In the genomic region with DNA sequence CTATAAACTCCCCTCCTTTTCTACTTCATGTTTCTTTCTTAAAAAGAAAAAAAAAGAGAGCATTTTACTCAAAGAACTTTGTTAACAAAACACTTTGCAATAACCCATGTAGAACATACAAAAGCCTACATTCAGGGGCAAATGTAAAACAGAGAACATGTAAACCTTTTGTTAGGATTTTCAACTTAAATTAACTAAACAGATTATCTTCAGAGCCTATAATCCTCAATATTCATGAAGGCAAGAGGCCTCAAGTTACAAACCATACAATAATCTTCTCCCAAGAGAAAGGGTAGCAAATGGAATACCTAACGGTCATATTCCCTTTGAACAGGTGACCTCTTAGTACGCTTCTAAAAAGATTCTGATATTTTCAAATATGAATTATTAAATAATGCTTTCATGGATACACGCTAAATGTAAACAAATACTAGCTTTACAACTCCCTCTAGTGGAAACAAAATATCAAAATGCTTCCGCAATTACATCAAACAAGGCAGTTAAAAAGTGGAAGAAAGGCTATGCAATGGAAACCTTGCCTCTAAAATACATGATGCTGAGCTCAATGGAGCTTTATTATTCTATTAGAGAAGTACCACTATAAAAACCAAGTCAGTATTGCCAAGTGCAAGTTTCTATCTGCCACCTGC, we compare ENCODE assay signal across 9 cellular contexts. TPM values are rescaled to one million over a fixed set of nuclear protein-coding genes. Genes with fewer than 3 reads are reported as not detected.
DNase-seq lines count a peak whose midpoint lies in the region; ATAC-seq, FAIRE-seq and TF ChIP-seq lines count a peak whose summit lies in the region.
"Had no signal": no experiment of that assay in that cellular context is flagged by ENCODE, and none has a peak within 500 bp of the region (broad histone marks: within the 10 kb centered on the region; RNA-seq: fewer than 3 reads in every experiment).

No MANE protein-coding gene starts in this region.

- peaks cover 45% of the 10 kb centered on the region for H3K79me2 ChIP-seq in ACC112 (ENCODE audit: control insufficient read depth, insufficient read depth, low read length, unreplicated experiment)
- H3K79me2 ChIP-seq in HCT116 (ENCODE audit: insufficient read depth, low read length) = peaks cover 73% of the 10 kb centered on the region

- TF ChIP-seq POLR2A in HCT116 (IDR thresholded peaks at IDR 0.05; ENCODE audit: borderline replicate concordance, extremely low read depth, insufficient read depth, insufficient read length) = no peak

- H2AFZ ChIP-seq in ACC112 (ENCODE audit: low read length, unreplicated experiment) = peak overlapping the region; percentile 67
- H2AFZ ChIP-seq in HCT116 (ENCODE audit: low read depth, low read length, poor library complexity, severe bottlenecking) = no peak overlapping the region

- H3K27me3 ChIP-seq in ACC112 (ENCODE audit: insufficient read depth, low read length) = no peaks in the 10 kb centered on the region
- no peaks in the 10 kb centered on the region for H3K27me3 ChIP-seq in HCT116 (ENCODE audit: insufficient read depth, low read length)
- H3K27me3 ChIP-seq in WERI-Rb-1 (ENCODE audit: insufficient read depth, low read depth, severe bottlenecking) = no peaks in the 10 kb centered on the region

- no TSS peak for BruUV-seq in HCT116 (replicated peaks; lab: Mats Ljungman, UMichigan)

- TF ChIP-seq CTCF in HCT116 (IDR thresholded peaks at IDR 0.05 in 2 of 3, conservative IDR thresholded peaks at IDR 0.05 in 1 of 3; ENCODE audit: borderline replicate concordance in 1 of 3, insufficient read depth in 1 of 3, low read depth in 2 of 3, low read length in 2 of 3) = peak; percentile 28 to 56 (median 31); a peak in 4 of 6 replicates
- TF ChIP-seq CTCF in WERI-Rb-1 (IDR thresholded peaks at IDR 0.05; ENCODE audit: low read depth, low read length) = no peak
- peak; percentile 37 for TF ChIP-seq CTCF in kidney (IDR thresholded peaks at IDR 0.05; ENCODE audit: borderline replicate concordance, extremely low read depth, insufficient read depth)

- peak overlapping the region; percentile 21 for H3K27ac ChIP-seq in ACC112 (ENCODE audit: low read depth, low read length)
- no peak overlapping the region for H3K27ac ChIP-seq in HCT116 (ENCODE audit: low read depth, low read length)
- H3K27ac ChIP-seq in WERI-Rb-1 = peak overlapping the region; percentile 32; the same call in 1 of the 2 replicates
- no peak overlapping the region for H3K27ac ChIP-seq in kidney (ENCODE audit: low read depth in 2 of 2, low read length in 2 of 2)

- H3K9me2 ChIP-seq in HCT116 (ENCODE audit: insufficient read depth) = no peaks in the 10 kb centered on the region

- RAD21 ChIA-PET in HCT116 (lab: Charles Lee; ENCODE audit: low non-redundant PET in 1 of 2, low total read pairs in 2 of 2, uncharacterized antibody in 2 of 2, unreplicated experiment in 2 of 2) = no interaction called here

- POLR2A ChIA-PET in HCT116 (lab: Charles Lee) = no interaction called here

- peak; percentile 46 for TF ChIP-seq RAD21 in HCT116 (IDR thresholded peaks at IDR 0.05; ENCODE audit: low read depth)

- peaks cover 59% of the 10 kb centered on the region for H3K36me3 Mint-ChIP-seq in activated T-helper 17 cell treated with anti-CD3 and anti-CD28 coated beads, Interleukin-2, amount 50 U/mL, for 72 hours (ENCODE audit: low read depth)

- ATAC-seq in HCT116 = no peak
- no peak for ATAC-seq in GM19397 (IDR thresholded peaks at IDR 0.05; ENCODE audit: unreplicated experiment)
- no peak for ATAC-seq in activated T-helper 17 cell treated with anti-CD3 and anti-CD28 coated beads, Interleukin-2, amount 50 U/mL, for 72 hours (replicated peaks)

- intact Hi-C loops in HCT116 (cut with micrococcal nuclease) = loop anchor here (1.0 kb wide), 1 partner anchor 443 kb away; no protein-coding TSS in a partner anchor
- intact Hi-C loops in kidney (cut with DNase I) = no loop called here

- no peaks in the 10 kb centered on the region for H3K9me3 Mint-ChIP-seq in activated T-helper 17 cell treated with anti-CD3 and anti-CD28 coated beads, Interleukin-2, amount 50 U/mL, for 72 hours
- H3K9me3 Mint-ChIP-seq: activated naive CD4-positive, alpha-beta T cell treated with anti-CD3 and anti-CD28 coated beads, Interleukin-2, amount 50 U/mL, for 24 hours had no signal

- no peaks in the 10 kb centered on the region for H3K27me3 Mint-ChIP-seq in activated T-helper 17 cell treated with anti-CD3 and anti-CD28 coated beads, Interleukin-2, amount 50 U/mL, for 72 hours
- H3K27me3 Mint-ChIP-seq: activated naive CD4-positive, alpha-beta T cell treated with anti-CD3 and anti-CD28 coated beads, Interleukin-2, amount 50 U/mL, for 24 hours had no signal

- H3K4me3 ChIP-seq in ACC112 (ENCODE audit: low read depth, low read length) = 0 out of 2 replicates have a peak overlapping the region, but pooled peaks have one; percentile 7
- H3K4me3 ChIP-seq in HCT116 (replicated peaks in 1 of 2; ENCODE audit: low read depth in 1 of 2, low read length in 2 of 2) = no peak overlapping the region
- H3K4me3 ChIP-seq in WERI-Rb-1 (ENCODE audit: low read depth, low read length) = no peak overlapping the region
- H3K4me3 ChIP-seq in kidney (ENCODE audit: low read length in 2 of 2) = peak overlapping the region in 1 of 2 donors; percentile 9

- DNase-seq in HCT116 (ENCODE audit: low read depth, low spot score) = no peak
- no peak for DNase-seq in WERI-Rb-1
- DNase-seq in kidney = no peak
- DNase-seq in NCI-H345 (lab: John Stamatoyannopoulos, UW) = no peak
- no peak for DNase-seq in NCI-H128 (lab: John Stamatoyannopoulos, UW; ENCODE audit: unreplicated experiment)

- no peak overlapping the region for H3K9ac ChIP-seq in HCT116 (ENCODE audit: low read length)
- H3K9ac ChIP-seq in kidney (ENCODE audit: low read length in 2 of 2) = peak overlapping the region in 1 of 2 donors; percentile 4

- no peaks in the 10 kb centered on the region for H4K20me1 ChIP-seq in HCT116 (ENCODE audit: insufficient read depth)

- no peak overlapping the region for H3K4me3 Mint-ChIP-seq in activated T-helper 17 cell treated with anti-CD3 and anti-CD28 coated beads, Interleukin-2, amount 50 U/mL, for 72 hours
- H3K4me3 Mint-ChIP-seq: activated naive CD4-positive, alpha-beta T cell treated with anti-CD3 and anti-CD28 coated beads, Interleukin-2, amount 50 U/mL, for 24 hours had no signal

- CTCF ChIA-PET in HCT116 (lab: Charles Lee) = interaction anchor here (0.6 to 3.0 kb wide), 9 partner anchors 9 to 448 kb away, joined by 3 to 24 read pairs (median 6); a partner anchor contains a TSS

- peak; percentile 89 for FAIRE-seq in kidney (lab: Jason Lieb, UNC)

- H3K4me1 ChIP-seq in ACC112 (ENCODE audit: control insufficient read depth, insufficient read depth, low read length, unreplicated experiment) = peaks cover 49% of the 10 kb centered on the region
- H3K4me1 ChIP-seq in HCT116 (ENCODE audit: control insufficient read depth in 1 of 2, insufficient read depth in 2 of 2, low read length in 2 of 2) = no peaks in the 10 kb centered on the region
- H3K4me1 ChIP-seq in kidney (ENCODE audit: control insufficient read depth in 1 of 2, insufficient read depth in 1 of 2, low read depth in 1 of 2, low read length in 2 of 2) = peaks cover 0 to 19% of the 10 kb centered on the region in 2 donors

- no peak overlapping the region for H3K4me2 ChIP-seq in HCT116 (ENCODE audit: low read length)

- no peak overlapping the region for H3K27ac Mint-ChIP-seq in activated T-helper 17 cell treated with anti-CD3 and anti-CD28 coated beads, Interleukin-2, amount 50 U/mL, for 72 hours
- H3K27ac Mint-ChIP-seq: activated naive CD4-positive, alpha-beta T cell treated with anti-CD3 and anti-CD28 coated beads, Interleukin-2, amount 50 U/mL, for 24 hours had no signal

- peaks cover 12% of the 10 kb centered on the region for H3K4me1 Mint-ChIP-seq in activated T-helper 17 cell treated with anti-CD3 and anti-CD28 coated beads, Interleukin-2, amount 50 U/mL, for 72 hours

- H3K36me3 ChIP-seq in ACC112 (ENCODE audit: insufficient read depth, low read length) (peaks cover 5% of the 10 kb centered on the region; the same call in 1 of the 2 replicates), HCT116 (ENCODE audit: control insufficient read depth in 1 of 2, insufficient read depth in 2 of 2, low read length in 2 of 2) (peaks cover 0 to 15% of the 10 kb centered on the region in 2 experiments; a peak in 2 of 4 replicates), WERI-Rb-1 (peaks cover 1% of the 10 kb centered on the region), kidney (ENCODE audit: control insufficient read depth in 1 of 2, insufficient read depth in 2 of 2, low read length in 2 of 2) (no peaks in the 10 kb centered on the region)

- no peaks in the 10 kb centered on the region for H3K9me3 ChIP-seq in HCT116 (ENCODE audit: control insufficient read depth in 1 of 2, insufficient read depth in 1 of 2, low read depth in 1 of 2, low read length in 2 of 2)
- H3K9me3 ChIP-seq in WERI-Rb-1 (ENCODE audit: severe bottlenecking) = no peaks in the 10 kb centered on the region
- H3K9me3 ChIP-seq in kidney (ENCODE audit: control insufficient read depth in 1 of 2, low read length in 2 of 2) = no peaks in the 10 kb centered on the region

TF ChIP-seq in HCT116, 20 proteins besides CTCF, POLR2A, EP300 and RAD21 (continues in another document):
- no peak for TF ChIP-seq CEBPB (IDR thresholded peaks at IDR 0.05; ENCODE audit: low read depth)
- no peak for TF ChIP-seq SP1 (IDR thresholded peaks at IDR 0.05; ENCODE audit: low read depth)
- no peak for TF ChIP-seq CBX3 (IDR thresholded peaks at IDR 0.05; ENCODE audit: low read depth)
- TF ChIP-seq JUND (IDR thresholded peaks at IDR 0.05) = no peak
- no peak for TF ChIP-seq SRF (IDR thresholded peaks at IDR 0.05; ENCODE audit: low read depth)
- TF ChIP-seq EZH2 (IDR thresholded peaks at IDR 0.05) = no peak
- no peak for TF ChIP-seq FOSL1 (IDR thresholded peaks at IDR 0.05; ENCODE audit: low read depth)
- TF ChIP-seq, protein P1, sequence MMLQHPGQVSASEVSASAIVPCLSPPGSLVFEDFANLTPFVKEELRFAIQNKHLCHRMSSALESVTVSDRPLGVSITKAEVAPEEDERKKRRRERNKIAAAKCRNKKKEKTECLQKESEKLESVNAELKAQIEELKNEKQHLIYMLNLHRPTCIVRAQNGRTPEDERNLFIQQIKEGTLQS (IDR thresholded peaks at IDR 0.05) = no peak
- TF ChIP-seq EGR1 (IDR thresholded peaks at IDR 0.05; ENCODE audit: low read depth) = no peak
- TF ChIP-seq POLR2AphosphoS5 (IDR thresholded peaks at IDR 0.05; ENCODE audit: low read depth, low read length) = no peak

RNA-seq across cellular contexts. Expression of a gene that starts 9.9 kb away (rescaled TPM):
- total RNA-seq in HCT116 (2021; ENCODE audit: unreplicated experiment) (19.7 TPM), kidney (4.5 TPM)
- polyA plus RNA-seq in HCT116 (2012) = 7.2 TPM in 2 replicates
- 1.4 TPM for polyA plus RNA-seq in kidney (ENCODE audit: insufficient read depth, low read depth, low replicate concordance)
- 10 to 100 TPM; 26.7 to 34.0 TPM for total RNA-seq in activated T-helper 17 cell treated with anti-CD3 and anti-CD28 coated beads, Interleukin-2, amount 50 U/mL, for 72 hours

Comparison
In these comparisons a context has a peak if more than half of its experiments do, and no peak if none do; other contexts are left out.
1. H3K27ac ChIP-seq: peak in ACC112 (single experiment) and WERI-Rb-1 (single experiment); none in HCT116 (single experiment) and kidney (0 of 2).